ENCODE assay signal across 12 cellular contexts in genomic region chr13:112892759-112893569, GRCh38.
DNase-seq lines count a peak whose midpoint lies in the region; ATAC-seq and TF ChIP-seq lines count a peak whose summit lies in the region.
"Had no signal": no experiment of that assay in that cellular context is flagged by ENCODE, and none has a peak within 500 bp of the region (broad histone marks: within the 10 kb centered on the region; RNA-seq: fewer than 3 reads in every experiment).

No MANE protein-coding gene starts in this region.

- ATAC-seq in HG02981 (IDR thresholded peaks at IDR 0.05; ENCODE audit: unreplicated experiment), result no peak

- H3K27me3 Mint-ChIP-seq in activated CD4-positive, alpha-beta T cell treated with anti-CD3 and anti-CD28 coated beads, Interleukin-2, amount 10 ng/mL, durations not matched to agents 24 days and 14 days, result peaks cover 18% of the 10 kb centered on the region

- TF ChIP-seq CTCF in cardiac muscle cell (IDR thresholded peaks at IDR 0.05; ENCODE audit: low read depth, low read length) (no peak), kidney epithelial cell (IDR thresholded peaks at IDR 0.05; ENCODE audit: insufficient read depth, low read length, poor library complexity, severe bottlenecking) (no peak), thyroid gland (IDR thresholded peaks at IDR 0.05) (no peak)

- H3K27me3 ChIP-seq in cardiac muscle cell, result peaks cover 10% of the 10 kb centered on the region
- H3K27me3 ChIP-seq in kidney epithelial cell (ENCODE audit: control insufficient read depth, insufficient read depth, low read length), result no peaks in the 10 kb centered on the region
- H3K27me3 ChIP-seq in thyroid gland, result no peaks in the 10 kb centered on the region

- DNase-seq in cardiac muscle cell (ENCODE audit: low read depth in 1 of 2, low spot score in 1 of 2), result no peak
- DNase-seq in cardiac septum (ENCODE audit: low spot score), result no peak
- DNase-seq in NCI-H748 treated with DMSO at 0.1 percent for 48 hours (lab: John Stamatoyannopoulos, UW), result peak; percentile 39
- DNase-seq in kidney epithelial cell (ENCODE audit: low read depth), result peak; percentile 65
- no peak for DNase-seq in thyroid gland
- no peak for DNase-seq in effector CD4-positive, alpha-beta T cell
- no peak for DNase-seq in activated CD4-positive, alpha-beta T cell treated with anti-CD3 and anti-CD28 coated beads, Interleukin-2, amount 10 ng/mL, durations not matched to agents 24 days and 14 days
- DNase-seq: activated CD8-positive, alpha-beta memory T cell treated with anti-CD3 and anti-CD28 coated beads for 24 hours; CD4-positive, CD25-positive, alpha-beta regulatory T cell; NCI-H2029 treated with DMSO at 0.1 percent for 48 hours had no signal

- H3K9me3 Mint-ChIP-seq in activated CD4-positive, alpha-beta T cell treated with anti-CD3 and anti-CD28 coated beads, Interleukin-2, amount 10 ng/mL, durations not matched to agents 24 days and 14 days, result no peaks in the 10 kb centered on the region
- H3K9me3 Mint-ChIP-seq: CD4-positive, CD25-positive, alpha-beta regulatory T cell had no signal

- H3K4me1 Mint-ChIP-seq in activated CD4-positive, alpha-beta T cell treated with anti-CD3 and anti-CD28 coated beads, Interleukin-2, amount 10 ng/mL, durations not matched to agents 24 days and 14 days, result peaks cover 2% of the 10 kb centered on the region

- intact Hi-C loops in cardiac septum (cut with DNase I) (no loop called here), thyroid gland (cut with DNase I) (no loop called here)
- intact Hi-C loops in activated CD4-positive, alpha-beta T cell treated with anti-CD3 and anti-CD28 coated beads, Interleukin-2, amount 10 ng/mL, durations not matched to agents 24 days and 14 days (cut with micrococcal nuclease), result no loop called here

- H3K36me3 ChIP-seq in cardiac muscle cell (no peaks in the 10 kb centered on the region), kidney epithelial cell (ENCODE audit: control insufficient read depth, insufficient read depth, low read length) (no peaks in the 10 kb centered on the region), thyroid gland (no peaks in the 10 kb centered on the region)
- H3K36me3 ChIP-seq: suprapubic skin had no signal

- TF ChIP-seq POLR2A in thyroid gland (IDR thresholded peaks at IDR 0.05), result no peak

- H3K4me3 ChIP-seq in cardiac muscle cell (no peak overlapping the region), kidney epithelial cell (ENCODE audit: low read depth, low read length) (no peak overlapping the region), thyroid gland (replicated peaks in 1 of 3) (no peak overlapping the region)

- peaks cover 11% of the 10 kb centered on the region for H3K4me1 ChIP-seq in cardiac muscle cell (ENCODE audit: low read depth)
- H3K4me1 ChIP-seq in thyroid gland, result peaks cover 20 to 30% of the 10 kb centered on the region in 2 donors

- peak overlapping the region; percentile 55 for H3K27ac ChIP-seq in cardiac muscle cell
- peak overlapping the region; percentile 69 to 94 (median 84) for H3K27ac ChIP-seq in thyroid gland
- H3K27ac ChIP-seq: suprapubic skin had no signal

- WGBS in thyroid gland, 2 donors, result 55 to 58% methylated on average over 22 to 24 of the region's 24 CpGs

- H3K4me3 Mint-ChIP-seq in activated CD4-positive, alpha-beta T cell treated with anti-CD3 and anti-CD28 coated beads, Interleukin-2, amount 10 ng/mL, durations not matched to agents 24 days and 14 days, result no peak overlapping the region

- H3K27ac Mint-ChIP-seq in activated CD4-positive, alpha-beta T cell treated with anti-CD3 and anti-CD28 coated beads, Interleukin-2, amount 10 ng/mL, durations not matched to agents 24 days and 14 days, result no peak overlapping the region
- H3K27ac Mint-ChIP-seq: CD4-positive, CD25-positive, alpha-beta regulatory T cell had no signal

- no peaks in the 10 kb centered on the region for H3K9me3 ChIP-seq in cardiac muscle cell (ENCODE audit: low read depth)
- no peaks in the 10 kb centered on the region for H3K9me3 ChIP-seq in thyroid gland
- H3K9me3 ChIP-seq: suprapubic skin had no signal

- H3K36me3 Mint-ChIP-seq in activated CD4-positive, alpha-beta T cell treated with anti-CD3 and anti-CD28 coated beads, Interleukin-2, amount 10 ng/mL, durations not matched to agents 24 days and 14 days (ENCODE audit: low read depth), result no peaks in the 10 kb centered on the region
- H3K36me3 Mint-ChIP-seq: CD4-positive, CD25-positive, alpha-beta regulatory T cell had no signal

Comparison
In these comparisons a context has a peak if more than half of its experiments do, and no peak if none do; other contexts are left out.
1. DNase-seq: peak in NCI-H748 treated with DMSO at 0.1 percent for 48 hours (single experiment) and kidney epithelial cell (single experiment); none in cardiac muscle cell (0 of 2), cardiac septum (single experiment), thyroid gland (0 of 2), effector CD4-positive, alpha-beta T cell (single experiment) and activated CD4-positive, alpha-beta T cell treated with anti-CD3 and anti-CD28 coated beads, Interleukin-2, amount 10 ng/mL, durations not matched to agents 24 days and 14 days (single experiment).